In genomic region chr13:44744880-44745633, GRCh38 we compare ENCODE assay signal across 24 cellular contexts.
DNase-seq lines count a peak whose midpoint lies in the region; ATAC-seq, FAIRE-seq and TF ChIP-seq lines count a peak whose summit lies in the region.
"Had no signal": no experiment of that assay in that cellular context is flagged by ENCODE, and none has a peak within 500 bp of the region (broad histone marks: within the 10 kb centered on the region; RNA-seq: fewer than 3 reads in every experiment).

No MANE protein-coding gene starts in this region.

- peaks cover 1% of the 10 kb centered on the region for H3K27me3 Mint-ChIP-seq in activated CD8-positive, alpha-beta memory T cell treated with anti-CD3 and anti-CD28 coated beads, Interleukin-2, amount 10 ng/mL, durations not matched to agents 7 days and 5 days

- no peak for TF ChIP-seq CTCF in right atrium auricular region (IDR thresholded peaks at IDR 0.05)
- no peak for TF ChIP-seq CTCF in bronchial epithelial cell (IDR thresholded peaks at IDR 0.05; ENCODE audit: insufficient read depth, low read length, severe bottlenecking)

- ATAC-seq in Right ventricle myocardium superior (ENCODE audit: poor library complexity) (peak; percentile 20), GM21723 (IDR thresholded peaks at IDR 0.05; ENCODE audit: unreplicated experiment) (no peak), HG02798 (IDR thresholded peaks at IDR 0.05; ENCODE audit: poor library complexity, unreplicated experiment) (no peak)
- no peak for ATAC-seq in activated CD8-positive, alpha-beta memory T cell treated with anti-CD3 and anti-CD28 coated beads, Interleukin-2, amount 10 ng/mL, durations not matched to agents 7 days and 5 days

- FAIRE-seq in bronchial epithelial cell (lab: Jason Lieb, UNC) = peak; percentile 93
- FAIRE-seq: GM12892, GM19239, H54 had no signal

- H3K27ac Mint-ChIP-seq in activated CD8-positive, alpha-beta memory T cell treated with anti-CD3 and anti-CD28 coated beads, Interleukin-2, amount 10 ng/mL, durations not matched to agents 7 days and 5 days = no peak overlapping the region
- H3K27ac Mint-ChIP-seq: CD4-positive, CD25-positive, alpha-beta regulatory T cell had no signal

- H3K4me1 Mint-ChIP-seq in activated CD8-positive, alpha-beta memory T cell treated with anti-CD3 and anti-CD28 coated beads, Interleukin-2, amount 10 ng/mL, durations not matched to agents 7 days and 5 days = no peaks in the 10 kb centered on the region
- H3K4me1 Mint-ChIP-seq: CD4-positive, CD25-positive, alpha-beta regulatory T cell had no signal

- intact Hi-C loops in Right ventricle myocardium superior (cut with DNase I) = no loop called here

- no peaks in the 10 kb centered on the region for H3K9me3 Mint-ChIP-seq in activated CD8-positive, alpha-beta memory T cell treated with anti-CD3 and anti-CD28 coated beads, Interleukin-2, amount 10 ng/mL, durations not matched to agents 7 days and 5 days (ENCODE audit: low read depth)

- H3K4me3 ChIP-seq in right atrium auricular region (no peak overlapping the region), bronchial epithelial cell (ENCODE audit: low read depth, low read length) (no peak overlapping the region)
- H3K4me3 ChIP-seq: BLaER1, PC-9, SK-N-MC had no signal

- H3K4me3 Mint-ChIP-seq in activated CD8-positive, alpha-beta memory T cell treated with anti-CD3 and anti-CD28 coated beads, Interleukin-2, amount 10 ng/mL, durations not matched to agents 7 days and 5 days = no peak overlapping the region
- H3K4me3 Mint-ChIP-seq: CD4-positive, CD25-positive, alpha-beta regulatory T cell had no signal

- H3K27me3 ChIP-seq in right atrium auricular region (no peaks in the 10 kb centered on the region), bronchial epithelial cell (ENCODE audit: control insufficient read depth, insufficient read depth, low read length) (no peaks in the 10 kb centered on the region)
- H3K27me3 ChIP-seq: BLaER1 had no signal

- peak overlapping the region in 1 of 2 donors; percentile 73 for H3K27ac ChIP-seq in right atrium auricular region
- H3K27ac ChIP-seq: BLaER1, PC-9, SK-N-MC had no signal

- H3K36me3 ChIP-seq in right atrium auricular region (no peaks in the 10 kb centered on the region), bronchial epithelial cell (ENCODE audit: control insufficient read depth, insufficient read depth, low read length) (no peaks in the 10 kb centered on the region)
- H3K36me3 ChIP-seq: BLaER1 had no signal

- CTCF ChIA-PET in activated CD8-positive, alpha-beta memory T cell treated with anti-CD3 and anti-CD28 coated beads, Interleukin-2, amount 10 ng/mL, durations not matched to agents 7 days and 5 days (lab: Charles Lee) = no interaction called here

- H3K4me1 ChIP-seq in right atrium auricular region = no peaks in the 10 kb centered on the region
- H3K4me1 ChIP-seq: BLaER1 had no signal

- DNase-seq in Right ventricle myocardium superior = no peak
- DNase-seq in right atrium auricular region (ENCODE audit: low spot score) = no peak
- peak; percentile 100 for DNase-seq in bronchial epithelial cell (ENCODE audit: low read depth)
- DNase-seq in islet precursor cell = peak; percentile 37
- no peak for DNase-seq in activated CD8-positive, alpha-beta memory T cell treated with anti-CD3 and anti-CD28 coated beads, Interleukin-2, amount 10 ng/mL, durations not matched to agents 7 days and 5 days
- DNase-seq: CD4-positive, CD25-positive, alpha-beta regulatory T cell; DMS153; DND-41; IMR-90; KG1; MM.1S; NCI-H2029; NCI-H446 treated with DMSO at 0.1 percent for 48 hours; NCI-H526; NCI-H82; PC-9; SIG-M5 had no signal

- H3K9me3 ChIP-seq in right atrium auricular region = no peaks in the 10 kb centered on the region

- H3K36me3 Mint-ChIP-seq in activated CD8-positive, alpha-beta memory T cell treated with anti-CD3 and anti-CD28 coated beads, Interleukin-2, amount 10 ng/mL, durations not matched to agents 7 days and 5 days = no peaks in the 10 kb centered on the region
- H3K36me3 Mint-ChIP-seq: CD4-positive, CD25-positive, alpha-beta regulatory T cell had no signal

Comparison
In these comparisons a context has a peak if more than half of its experiments do, and no peak if none do; other contexts are left out.
1. DNase-seq: peak in bronchial epithelial cell (single experiment) and islet precursor cell (single experiment); none in Right ventricle myocardium superior (single experiment), right atrium auricular region (single experiment) and activated CD8-positive, alpha-beta memory T cell treated with anti-CD3 and anti-CD28 coated beads, Interleukin-2, amount 10 ng/mL, durations not matched to agents 7 days and 5 days (single experiment).